Comparison of ENCODE assay signal across 13 cellular contexts in the genomic region with DNA sequence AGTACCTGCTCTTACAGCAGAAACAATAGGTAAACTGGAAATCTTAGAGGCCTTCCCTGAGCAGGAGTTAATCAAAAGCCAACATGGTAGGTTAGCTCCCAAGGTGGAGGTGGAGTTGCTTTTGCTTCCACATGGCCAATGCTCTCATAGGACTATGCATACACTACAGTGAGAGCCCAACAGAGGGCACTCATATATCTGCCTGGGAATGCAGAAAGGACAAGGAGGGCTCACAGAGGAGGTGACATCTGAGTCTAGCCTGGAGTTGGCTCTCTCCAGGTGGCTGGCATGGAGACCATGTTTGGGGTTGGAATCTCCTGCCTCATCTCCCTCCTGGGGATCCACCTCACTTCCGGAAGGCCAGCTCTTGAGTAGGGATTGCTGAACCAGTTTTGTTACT. TPM values are rescaled to one million over a fixed set of nuclear protein-coding genes. Genes with fewer than 3 reads are reported as not detected.
DNase-seq lines count a peak whose midpoint lies in the region; ATAC-seq, FAIRE-seq and TF ChIP-seq lines count a peak whose summit lies in the region.
"Had no signal": no experiment of that assay in that cellular context is flagged by ENCODE, and none has a peak within 500 bp of the region (broad histone marks: within the 10 kb centered on the region; RNA-seq: fewer than 3 reads in every experiment).

No MANE protein-coding gene starts in this region.

- H3K18ac ChIP-seq in H1 (ENCODE audit: extremely low read depth, low read length), result no peak overlapping the region

- H3K4ac ChIP-seq in H1 (replicated peaks; ENCODE audit: insufficient read length, low read depth, low read length), result no peak overlapping the region

- no peak overlapping the region for H4K8ac ChIP-seq in H1 (ENCODE audit: extremely low read depth, insufficient read depth, low read length)

- peak; percentile 23; the same call in 1 of the 2 replicates for TF ChIP-seq CTCF in 22Rv1 (IDR thresholded peaks at IDR 0.05)
- peak in 2 of 3 experiments; percentile 49 to 54; a peak in 3 of 4 replicates for TF ChIP-seq CTCF in H1 (IDR thresholded peaks at IDR 0.05; ENCODE audit: control extremely low read depth in 1 of 3, insufficient read depth in 1 of 3, low read depth in 1 of 3, low read length in 3 of 3)
- TF ChIP-seq CTCF in nephron progenitor cell (IDR thresholded peaks at IDR 0.05), result no peak

- H3K9me3 ChIP-seq in H1 (ENCODE audit: insufficient read depth in 2 of 2, low read depth in 1 of 2, low read length in 1 of 2), result peaks cover 0 to 4% of the 10 kb centered on the region in 2 experiments; a peak in 1 of 4 replicates
- no peaks in the 10 kb centered on the region for H3K9me3 ChIP-seq in effector memory CD4-positive, alpha-beta T cell (ENCODE audit: control insufficient read depth, low read length)

- H4K5ac ChIP-seq in H1 (ENCODE audit: insufficient read length, low read depth, low read length), result no peak overlapping the region

- FAIRE-seq in H1 (lab: Jason Lieb, UNC), result no peak
- FAIRE-seq: endothelial cell of umbilical vein had no signal

- no peak overlapping the region for H3K14ac ChIP-seq in H1 (ENCODE audit: insufficient read length)

- no peak overlapping the region for H3K4me3 ChIP-seq in H1 (ENCODE audit: extremely low read depth in 1 of 4, insufficient read depth in 2 of 4, low read depth in 3 of 4, low read length in 4 of 4)
- H3K4me3 ChIP-seq in effector memory CD4-positive, alpha-beta T cell (ENCODE audit: insufficient read depth, low read depth, low read length, poor library complexity, severe bottlenecking), result no peak overlapping the region
- H3K4me3 ChIP-seq: BLaER1 treated with 17β-estradiol and CSF1 and Interleukin-3, amounts not matched to agents 10 nM and 100 nM had no signal

- peaks cover 5% of the 10 kb centered on the region for H3K9me3 Mint-ChIP-seq in nephron progenitor cell

- no peaks in the 10 kb centered on the region for H3K27me3 ChIP-seq in H1 (replicated peaks in 1 of 4; ENCODE audit: control insufficient read depth in 3 of 4, extremely low read depth in 1 of 4, insufficient read depth in 3 of 4, low read length in 3 of 4)
- H3K27me3 ChIP-seq in effector memory CD4-positive, alpha-beta T cell (replicated peaks; ENCODE audit: control insufficient read depth, insufficient read depth, low read length, poor library complexity, severe bottlenecking), result no peaks in the 10 kb centered on the region
- H3K27me3 ChIP-seq: BLaER1 treated with 17β-estradiol and CSF1 and Interleukin-3, amounts not matched to agents 10 nM and 100 nM had no signal

- H2BK20ac ChIP-seq in H1 (ENCODE audit: low read length), result no peak overlapping the region

- ATAC-seq in HG02973 (IDR thresholded peaks at IDR 0.05; ENCODE audit: unreplicated experiment), result no peak
- ATAC-seq: T-helper 17 cell had no signal

- CTCF ChIA-PET in H1 (lab: Charles Lee; ENCODE audit: partially characterized antibody), result interaction anchor here (1.1 to 2.6 kb wide), 7 partner anchors 11 to 132 kb away, joined by 3 to 11 read pairs (median 5); no protein-coding TSS in a partner anchor

- peaks cover 0 to 4% (median 0%) of the 10 kb centered on the region in 4 experiments; a peak in 1 of 7 replicates for H3K4me1 ChIP-seq in H1 (replicated peaks in 1 of 4; ENCODE audit: control insufficient read depth in 3 of 4, insufficient read depth in 4 of 4, low read length in 3 of 4)
- H3K4me1 ChIP-seq in effector memory CD4-positive, alpha-beta T cell (ENCODE audit: control insufficient read depth, insufficient read depth, low read length, poor library complexity, severe bottlenecking), result no peaks in the 10 kb centered on the region

- no peak for TF ChIP-seq EP300 in H1 (IDR thresholded peaks at IDR 0.05; ENCODE audit: borderline replicate concordance in 1 of 2, low read depth in 2 of 2, low read length in 2 of 2)

- no peaks in the 10 kb centered on the region for H4K20me1 ChIP-seq in H1 (replicated peaks in 1 of 2; ENCODE audit: control insufficient read depth in 1 of 2, insufficient read depth in 2 of 2, low read length in 2 of 2)
- H4K20me1 ChIP-seq: BLaER1 treated with 17β-estradiol and CSF1 and Interleukin-3, amounts not matched to agents 10 nM and 100 nM had no signal

- H3K9ac ChIP-seq in H1 (replicated peaks in 1 of 4; ENCODE audit: extremely low read depth in 1 of 4, low read depth in 3 of 4, low read length in 3 of 4), result no peak overlapping the region
- H3K9ac ChIP-seq: BLaER1 treated with 17β-estradiol and CSF1 and Interleukin-3, amounts not matched to agents 10 nM and 100 nM had no signal

- no peak overlapping the region for H2AFZ ChIP-seq in H1 (ENCODE audit: low read length)

- H2BK5ac ChIP-seq in H1 (ENCODE audit: low read depth, low read length), result no peak overlapping the region

- H3K23ac ChIP-seq in H1 (ENCODE audit: insufficient read length), result no peak overlapping the region

- H3K23me2 ChIP-seq in H1 (ENCODE audit: low read depth, low read length), result no peaks in the 10 kb centered on the region

- no peak overlapping the region for H2BK12ac ChIP-seq in H1 (ENCODE audit: low read depth, low read length)

- peak; percentile 59 to 72 for TF ChIP-seq RAD21 in H1 (IDR thresholded peaks at IDR 0.05 in 1 of 2, conservative IDR thresholded peaks at IDR 0.05 in 1 of 2; ENCODE audit: low read depth in 2 of 2, low read length in 2 of 2)

- peaks cover 10% of the 10 kb centered on the region for H3K4me1 Mint-ChIP-seq in nephron progenitor cell
- H3K4me1 Mint-ChIP-seq: T-helper 17 cell had no signal

- H2AK5ac ChIP-seq in H1 (ENCODE audit: low read depth, low read length), result no peak overlapping the region

- H4K91ac ChIP-seq in H1 (replicated peaks; ENCODE audit: insufficient read length, low read length), result no peak overlapping the region

- WGBS in H1 (ENCODE audit: extremely low coverage in 1 of 2, insufficient coverage in 1 of 2, insufficient read length in 1 of 2, insufficient replicate concordance in 2 of 2, low coverage in 1 of 2, low lambda C conversion rate in 2 of 2, missing lambda C conversion rate in 1 of 2), 2 experiments, result 88% methylated on average over 1 of the region's 1 CpG; no CpG with 5 or more reads in 1 of the 2 experiments

- H3K27ac ChIP-seq in 22Rv1 (no peak overlapping the region), H1 (ENCODE audit: low read depth, low read length) (no peak overlapping the region)
- no peak overlapping the region for H3K27ac ChIP-seq in effector memory CD4-positive, alpha-beta T cell (ENCODE audit: insufficient read depth, low read length, poor library complexity, severe bottlenecking)
- H3K27ac ChIP-seq: BLaER1 treated with 17β-estradiol and CSF1 and Interleukin-3, amounts not matched to agents 10 nM and 100 nM had no signal

- H3K4me2 ChIP-seq in H1 (ENCODE audit: insufficient read depth in 1 of 2, low read depth in 2 of 2, low read length in 2 of 2), result no peak overlapping the region
- H3K4me2 ChIP-seq: BLaER1 treated with 17β-estradiol and CSF1 and Interleukin-3, amounts not matched to agents 10 nM and 100 nM had no signal

- no peak overlapping the region for H2BK15ac ChIP-seq in H1 (ENCODE audit: low read length)

- H3K36me3 ChIP-seq in H1 (ENCODE audit: control insufficient read depth in 2 of 4, insufficient read depth in 4 of 4, low read length in 3 of 4), result no peaks in the 10 kb centered on the region
- no peaks in the 10 kb centered on the region for H3K36me3 ChIP-seq in effector memory CD4-positive, alpha-beta T cell (ENCODE audit: control insufficient read depth, insufficient read depth, low read length)
- H3K36me3 ChIP-seq: BLaER1 treated with 17β-estradiol and CSF1 and Interleukin-3, amounts not matched to agents 10 nM and 100 nM had no signal

- DNase-seq in EL (peak; percentile 2), NCI-H1092 treated with DMSO at 0.1 percent for 48 hours (lab: John Stamatoyannopoulos, UW) (peak; percentile 77), H1 (ENCODE audit: low read depth in 1 of 2, low spot score in 2 of 2) (no peak), posterior vena cava (ENCODE audit: low spot score) (no peak), nephron progenitor cell (no peak)
- no peak for DNase-seq in effector memory CD4-positive, alpha-beta T cell
- DNase-seq: amniotic stem cell, IMR-90, T-helper 17 cell had no signal

- H3K79me2 ChIP-seq in H1 (ENCODE audit: control insufficient read depth in 1 of 2, insufficient read depth in 2 of 2, low read length in 2 of 2), result no peaks in the 10 kb centered on the region

- no peaks in the 10 kb centered on the region for H3K79me1 ChIP-seq in H1 (ENCODE audit: low read depth, low read length)

- H3K36me3 Mint-ChIP-seq in nephron progenitor cell (ENCODE audit: low read depth), result no peaks in the 10 kb centered on the region

- no peak overlapping the region for H2BK120ac ChIP-seq in H1 (replicated peaks; ENCODE audit: low read depth, low read length)

- intact Hi-C loops in posterior vena cava (cut with DNase I), result no loop called here

- H3K27ac Mint-ChIP-seq in nephron progenitor cell, result no peak overlapping the region
- H3K27ac Mint-ChIP-seq: T-helper 17 cell had no signal

- peaks cover 26% of the 10 kb centered on the region for H3K27me3 Mint-ChIP-seq in nephron progenitor cell (ENCODE audit: low read depth, poor library complexity)

- POLR2A ChIA-PET in H1 (lab: Charles Lee; ENCODE audit: partially characterized antibody), result no interaction called here

- no peak for TF ChIP-seq POLR2A in H1 (IDR thresholded peaks at IDR 0.05; ENCODE audit: control extremely low read depth in 1 of 2, low read depth in 2 of 2, low read length in 2 of 2)

- no peak overlapping the region for H3K56ac ChIP-seq in H1 (replicated peaks; ENCODE audit: insufficient read length, low read depth, low read length)

- no peak overlapping the region for H3K4me3 Mint-ChIP-seq in nephron progenitor cell
- H3K4me3 Mint-ChIP-seq: T-helper 17 cell had no signal

TF ChIP-seq in H1, 55 proteins besides CTCF, POLR2A, EP300 and RAD21:
- no peak for TF ChIP-seq KDM1A (IDR thresholded peaks at IDR 0.05; ENCODE audit: borderline replicate concordance, low read length)
- TF ChIP-seq MAX (IDR thresholded peaks at IDR 0.05), result peak; percentile 20; the same call in 1 of the 2 replicates

RNA-seq across cellular contexts. Expression of gene ATP8A2, which starts 34.6 kb away (rescaled TPM):
- total RNA-seq in H1 (2021; fragmentation: NEBNext Ultra II Directional; extraction: Animal tissue kit (Norgen Biotek cat#: 25700)), result 8.3 and 8.4 TPM in 2 replicates
- 2.2 and 2.4 TPM in 2 replicates for polyA plus RNA-seq in H1 (2011; rRNA removed)
- polyA plus RNA-seq in H1 (2011; cell fraction: cytosol; rRNA removed), result 2.4 TPM
- 3.0 TPM for polyA plus RNA-seq in H1 (2011; cell fraction: nucleus; rRNA removed)
- 2.8 to 4.0 TPM (median 3.8 TPM) in 4 replicates for polyA plus RNA-seq in H1 (2012, experiment 1 of 2)
- polyA plus RNA-seq in H1 (2012, experiment 2 of 2), result 0.29 TPM
- 4.8 TPM for polyA plus RNA-seq in H1 (2013, experiment 1 of 2)
- polyA plus RNA-seq in H1 (2013, experiment 2 of 2), result 4.8 TPM
- 8.5 and 9.4 TPM in 2 replicates for polyA minus RNA-seq in H1 (2011; rRNA and poly(A)+ RNA removed)
- polyA minus RNA-seq in H1 (2011; cell fraction: cytosol; rRNA and poly(A)+ RNA removed), result 5.0 TPM
- 11.3 TPM for polyA minus RNA-seq in H1 (2011; cell fraction: nucleus; rRNA and poly(A)+ RNA removed)
- under 1 TPM; 0.24 to 0.60 TPM for total RNA-seq in posterior vena cava

Comparison
In these comparisons a context has a peak if more than half of its experiments do, and no peak if none do; other contexts are left out.
1. DNase-seq: peak in EL (single experiment) and NCI-H1092 treated with DMSO at 0.1 percent for 48 hours (single experiment); none in H1 (0 of 2), posterior vena cava (single experiment), effector memory CD4-positive, alpha-beta T cell (0 of 3) and nephron progenitor cell (single experiment).